In genomic region chr6:79070206-79070825, GRCh38 we compare ENCODE assay signal across 10 cellular contexts.
A peak's percentile ranks its signal among the peaks of the same experiment; 100 is the strongest.
DNase-seq lines count a peak whose midpoint lies in the region; ATAC-seq, FAIRE-seq and TF ChIP-seq lines count a peak whose summit lies in the region.
"Had no signal": no experiment of that assay in that cellular context is flagged by ENCODE, and none has a peak within 500 bp of the region (broad histone marks: within the 10 kb centered on the region; RNA-seq: fewer than 3 reads in every experiment).

No MANE protein-coding gene starts in this region.

- FAIRE-seq in RCC 7860 (lab: Jason Lieb, UNC): no peak

- DNase-seq in GM10248 (ENCODE audit: extremely low spot score) (peak; percentile 28), coronary artery (ENCODE audit: low spot score) (no peak), RCC 7860 (ENCODE audit: low spot score) (no peak)
- no peak for DNase-seq in effector CD4-positive, alpha-beta T cell
- DNase-seq in activated CD8-positive, alpha-beta memory T cell treated with anti-CD3 and anti-CD28 coated beads for 24 hours: no peak
- no peak for DNase-seq in activated CD4-positive, CD25-positive, alpha-beta regulatory T cell treated with anti-CD3 and anti-CD28 coated beads, Interleukin-2, amount 50 U/mL, for 72 hours
- DNase-seq: DMS53, right cardiac atrium had no signal

- ATAC-seq in GM19468 (IDR thresholded peaks at IDR 0.05; ENCODE audit: extremely low read depth, unreplicated experiment) (peak; percentile 71), HG03103 (IDR thresholded peaks at IDR 0.05; ENCODE audit: low read depth, unreplicated experiment) (peak; percentile 76)
- ATAC-seq: right cardiac atrium had no signal

- peak overlapping the region; percentile 42 for H3K4me3 ChIP-seq in coronary artery

- CTCF ChIA-PET in GM10248 (lab: Yijun Ruan, JAX): interaction anchor here (1.3 kb wide), 1 partner anchor 10 kb away, joined by 4 read pairs; no protein-coding TSS in a partner anchor

- POLR2A ChIA-PET in GM10248 (lab: Yijun Ruan, JAX): no interaction called here

- H3K27ac ChIP-seq in coronary artery: no peak overlapping the region

- TF ChIP-seq CTCF in GM10248 (IDR thresholded peaks at IDR 0.05; ENCODE audit: control extremely low read depth, extremely low read depth, low read depth, missing control alignments) (no peak), coronary artery (IDR thresholded peaks at IDR 0.05) (no peak)
